8 cellular contexts compared by ENCODE assay signal in genomic region chr15:60006203-60006782, GRCh38. TPM values are rescaled to one million over a fixed set of nuclear protein-coding genes. Genes with fewer than 3 reads are reported as not detected.
DNase-seq lines count a peak whose midpoint lies in the region; ATAC-seq, FAIRE-seq and TF ChIP-seq lines count a peak whose summit lies in the region.

No MANE protein-coding gene starts in this region.

- intact Hi-C loops in activated CD4-positive, alpha-beta memory T cell treated with anti-CD3 and anti-CD28 coated beads for 36 hours (cut with micrococcal nuclease) = loop anchor here (1.0 to 5.0 kb wide), 3 partner anchors 36 to 121 kb away; no protein-coding TSS in a partner anchor

- H2AFZ ChIP-seq in MM.1S (ENCODE audit: low read length) = peak overlapping the region; percentile 81
- peak overlapping the region; percentile 12 for H2AFZ ChIP-seq in neuron (ENCODE audit: low read depth, low read length)

- peaks cover 100% of the 10 kb centered on the region in 11 experiments for H3K27me3 ChIP-seq in BLaER1 treated with 17β-estradiol and CSF1 and Interleukin-3, amounts not matched to agents 10 nM and 100 nM
- H3K27me3 ChIP-seq in MM.1S (replicated peaks; ENCODE audit: insufficient read depth, low read length) (no peaks in the 10 kb centered on the region), neuron (ENCODE audit: insufficient read depth, low read length) (no peaks in the 10 kb centered on the region)

- H3K9ac ChIP-seq in BLaER1 treated with 17β-estradiol and CSF1 and Interleukin-3, amounts not matched to agents 10 nM and 100 nM = peak overlapping the region; percentile 23 to 72 (median 60); a peak in 20 of 22 replicates
- H3K9ac ChIP-seq in MM.1S (ENCODE audit: low read length) = peak overlapping the region; percentile 65

- POLR2A ChIA-PET in activated CD4-positive, alpha-beta memory T cell treated with anti-CD3 and anti-CD28 coated beads for 36 hours (lab: Charles Lee) = interaction anchor here (0.9 to 1.2 kb wide), 4 partner anchors 9 to 119 kb away, joined by 3 to 6 read pairs (median 4); no protein-coding TSS in a partner anchor

- peaks cover 10 to 27% (median 21%) of the 10 kb centered on the region in 10 experiments; a peak in 17 of 20 replicates for H3K4me1 ChIP-seq in BLaER1 treated with 17β-estradiol and CSF1 and Interleukin-3, amounts not matched to agents 10 nM and 100 nM
- peaks cover 9% of the 10 kb centered on the region; the same call in 1 of the 2 replicates for H3K4me1 ChIP-seq in MM.1S (ENCODE audit: low read length)
- H3K4me1 ChIP-seq in neuron (ENCODE audit: insufficient read depth, low read length) = peaks cover 66% of the 10 kb centered on the region

- H3K4me3 Mint-ChIP-seq in activated CD4-positive, alpha-beta memory T cell treated with anti-CD3 and anti-CD28 coated beads for 36 hours = peak overlapping the region; percentile 84

- peaks cover 3% of the 10 kb centered on the region for H3K9me3 Mint-ChIP-seq in activated CD4-positive, alpha-beta memory T cell treated with anti-CD3 and anti-CD28 coated beads for 36 hours

- no peaks in the 10 kb centered on the region for H3K9me2 ChIP-seq in MM.1S (replicated peaks; ENCODE audit: insufficient read depth, low read length)

- peaks cover 20 to 37% (median 30%) of the 10 kb centered on the region in 11 experiments; a peak in 20 of 22 replicates for H3K9me3 ChIP-seq in BLaER1 treated with 17β-estradiol and CSF1 and Interleukin-3, amounts not matched to agents 10 nM and 100 nM (replicated peaks in 1 of 11)
- no peaks in the 10 kb centered on the region for H3K9me3 ChIP-seq in MM.1S (replicated peaks; ENCODE audit: insufficient read depth, low read length)
- no peaks in the 10 kb centered on the region for H3K9me3 ChIP-seq in neuron (ENCODE audit: low read length)

- peak overlapping the region in 3 of 11 experiments; percentile 18 to 50 (median 40); a peak in 6 of 22 replicates for H3K27ac ChIP-seq in BLaER1 treated with 17β-estradiol and CSF1 and Interleukin-3, amounts not matched to agents 10 nM and 100 nM
- peak overlapping the region; percentile 75 for H3K27ac ChIP-seq in MM.1S (ENCODE audit: low read length)

- TF ChIP-seq POLR2A in GM18505 (IDR thresholded peaks at IDR 0.05; ENCODE audit: borderline replicate concordance, extremely low read depth, insufficient read depth, insufficient read length) = no peak

- H3F3A ChIP-seq in MM.1S (ENCODE audit: insufficient read depth, low read length) = 0 out of 2 replicates have a peak, but pooled peaks cover 5% of the 10 kb centered on the region

- H3K27me3 Mint-ChIP-seq in activated CD4-positive, alpha-beta memory T cell treated with anti-CD3 and anti-CD28 coated beads for 36 hours = peaks cover 85% of the 10 kb centered on the region

- H3K4me1 Mint-ChIP-seq in activated CD4-positive, alpha-beta memory T cell treated with anti-CD3 and anti-CD28 coated beads for 36 hours (ENCODE audit: low read depth) = peaks cover 45% of the 10 kb centered on the region

- H3K36me3 Mint-ChIP-seq in activated CD4-positive, alpha-beta memory T cell treated with anti-CD3 and anti-CD28 coated beads for 36 hours = peaks cover 15% of the 10 kb centered on the region

- TF ChIP-seq CTCF in GM20000 (IDR thresholded peaks at IDR 0.05; ENCODE audit: extremely low read depth, missing control alignments) (no peak), MM.1S (IDR thresholded peaks at IDR 0.05; ENCODE audit: low read length) (no peak), epithelial cell of proximal tubule (conservative IDR thresholded peaks at IDR 0.05; ENCODE audit: low read depth, low read length) (no peak)

- H4K20me1 ChIP-seq in BLaER1 treated with 17β-estradiol and CSF1 and Interleukin-3, amounts not matched to agents 10 nM and 100 nM = peaks cover 0 to 83% (median 21%) of the 10 kb centered on the region in 11 experiments; a peak in 14 of 22 replicates
- no peaks in the 10 kb centered on the region for H4K20me1 ChIP-seq in MM.1S (ENCODE audit: insufficient read depth, low read length)

- no peaks in the 10 kb centered on the region for H3K36me3 ChIP-seq in BLaER1 treated with 17β-estradiol and CSF1 and Interleukin-3, amounts not matched to agents 10 nM and 100 nM
- H3K36me3 ChIP-seq in MM.1S (replicated peaks; ENCODE audit: insufficient read depth, low read length) (no peaks in the 10 kb centered on the region), neuron (ENCODE audit: insufficient read depth, low read length) (no peaks in the 10 kb centered on the region)

- peak overlapping the region; percentile 77 for H3K27ac Mint-ChIP-seq in activated CD4-positive, alpha-beta memory T cell treated with anti-CD3 and anti-CD28 coated beads for 36 hours

- DNase-seq in GM20000 (ENCODE audit: low spot score) = peak; percentile 63
- DNase-seq in MM.1S = peak; percentile 88
- DNase-seq in activated CD4-positive, alpha-beta memory T cell treated with anti-CD3 and anti-CD28 coated beads for 36 hours = peak; percentile 87
- DNase-seq in epithelial cell of proximal tubule (ENCODE audit: low read depth) = no peak
- peak; percentile 88 for DNase-seq in urothelium cell line (ENCODE audit: low spot score)

- ATAC-seq in GM18505 (IDR thresholded peaks at IDR 0.05; ENCODE audit: unreplicated experiment) = no peak

- H3K4me2 ChIP-seq in BLaER1 treated with 17β-estradiol and CSF1 and Interleukin-3, amounts not matched to agents 10 nM and 100 nM = peak overlapping the region; percentile 83 to 94 (median 86)
- H3K4me2 ChIP-seq in MM.1S (ENCODE audit: low read depth, low read length) = peak overlapping the region; percentile 87

- CTCF ChIA-PET in activated CD4-positive, alpha-beta memory T cell treated with anti-CD3 and anti-CD28 coated beads for 36 hours (lab: Charles Lee) = interaction anchor here (1.0 to 4.4 kb wide), 5 partner anchors 9 to 174 kb away, joined by 3 to 34 read pairs (median 5); no protein-coding TSS in a partner anchor

- peak; percentile 85 for FAIRE-seq in urothelium cell line (lab: Jason Lieb, UNC)

- H3K79me2 ChIP-seq in MM.1S (ENCODE audit: low read length) = no peaks in the 10 kb centered on the region

- peak overlapping the region; percentile 48 to 72 (median 60) for H3K4me3 ChIP-seq in BLaER1 treated with 17β-estradiol and CSF1 and Interleukin-3, amounts not matched to agents 10 nM and 100 nM
- H3K4me3 ChIP-seq in MM.1S (ENCODE audit: low read length) (peak overlapping the region; percentile 70), epithelial cell of proximal tubule (ENCODE audit: low read depth, low read length) (peak overlapping the region; percentile 34), neuron (ENCODE audit: low read length) (peak overlapping the region; percentile 59)

RNA-seq across cellular contexts. Expression of gene FOXB1, which starts 2.2 kb away (rescaled TPM):
- total RNA-seq in activated CD4-positive, alpha-beta memory T cell treated with anti-CD3 and anti-CD28 coated beads for 36 hours = 1 to 10 TPM; 1.5 to 2.0 TPM
- not detected in 2 replicates for total RNA-seq in epithelial cell of proximal tubule
